Comparison of ENCODE assay signal across 8 cellular contexts in genomic region chrX:107825698-107826285, GRCh38. TPM values are rescaled to one million over a fixed set of nuclear protein-coding genes. Genes with fewer than 3 reads are reported as not detected.
DNase-seq lines count a peak whose midpoint lies in the region; ATAC-seq and TF ChIP-seq lines count a peak whose summit lies in the region.

MID2 (plus strand) TSS chrX:107825866; CDS start chrX:107826427, 561 bp downstream.

- CTCF ChIA-PET in MCF 10A (lab: Yijun Ruan, JAX), result interaction anchor here (0.5 to 0.8 kb wide), 4 partner anchors 11 to 762 kb away, joined by 3 read pairs; no protein-coding TSS in a partner anchor

- peak; percentile 76 for ATAC-seq in T-helper 17 cell

- no peaks in the 10 kb centered on the region for H3K27me3 Mint-ChIP-seq in T-helper 17 cell
- peaks cover 29% of the 10 kb centered on the region for H3K27me3 Mint-ChIP-seq in MCF 10A (ENCODE audit: insufficient read depth, unreplicated experiment)

- POLR2A ChIA-PET in MCF 10A (lab: Yijun Ruan, JAX), result interaction anchor here (0.6 to 1.8 kb wide), 13 partner anchors 10 to 1016 kb away, joined by 3 to 9 read pairs (median 4); partner anchors contain the start of genes PRPS1 and TSC22D3

- intact Hi-C loops in MCF 10A (cut with micrococcal nuclease), result no loop called here

- H3K27ac Mint-ChIP-seq in T-helper 17 cell, result peak within 1 kb of the TSS; percentile 71
- H3K27ac Mint-ChIP-seq in MCF 10A (ENCODE audit: low read depth, unreplicated experiment), result peak within 1 kb of the TSS; percentile 68

- H3K36me3 Mint-ChIP-seq in T-helper 17 cell (ENCODE audit: low read depth) (peaks cover 2% of the 10 kb centered on the region), MCF 10A (ENCODE audit: insufficient read depth, unreplicated experiment) (no peaks in the 10 kb centered on the region)

- peaks cover 20% of the 10 kb centered on the region for H3K4me1 Mint-ChIP-seq in T-helper 17 cell
- peaks cover 11% of the 10 kb centered on the region for H3K4me1 Mint-ChIP-seq in MCF 10A (ENCODE audit: insufficient read depth, unreplicated experiment)

- H3K9me3 Mint-ChIP-seq in MCF 10A (ENCODE audit: unreplicated experiment), result no peaks in the 10 kb centered on the region

- H3K4me3 Mint-ChIP-seq in T-helper 17 cell (peak within 1 kb of the TSS; percentile 92), MCF 10A (ENCODE audit: unreplicated experiment) (peak within 1 kb of the TSS; percentile 72)

- peak within 1 kb of the TSS; percentile 56 to 93 (median 80) for H3K27ac ChIP-seq in skin epidermis

- no peak for TF ChIP-seq CTCF in MCF 10A (IDR thresholded peaks at IDR 0.05; ENCODE audit: unreplicated experiment)

- H3K4me3 ChIP-seq in skin epidermis, result peak within 1 kb of the TSS; percentile 37 to 59 (median 50)

- TSS peak; percentile 20 for BruUV-seq in MCF 10A (replicated peaks; lab: Mats Ljungman, UMichigan)

- no peaks in the 10 kb centered on the region for H3K9me3 ChIP-seq in T-helper 17 cell (ENCODE audit: control insufficient read depth, low read length, poor library complexity, severe bottlenecking)

- DNase-seq in activated gamma-delta T cell treated with Interleukin-2 at 50 U/mL for 16 hours (peak; percentile 31), activated gamma-delta T cell (lab: John Stamatoyannopoulos, UW) (no peak), HK-2 (ENCODE audit: unreplicated experiment) (peak; percentile 76), T-helper 17 cell (peak; percentile 14 to 23 (median 16)), MCF 10A (ENCODE audit: unreplicated experiment) (peak; percentile 72), iPS-NIHi11 (ENCODE audit: low spot score) (peak; percentile 47), midbrain (lab: John Stamatoyannopoulos, UW) (no peak)

RNA-seq across cellular contexts. Expression of gene MID2, which starts in this region (rescaled TPM):
- total RNA-seq in T-helper 17 cell (10 to 100 TPM; 11.7 to 14.0 TPM), MCF 10A (2022) (12.1 and 15.6 TPM in 2 replicates)

Comparison
In these comparisons a context has a peak if more than half of its experiments do, and no peak if none do; other contexts are left out.
1. DNase-seq: peak in activated gamma-delta T cell treated with Interleukin-2 at 50 U/mL for 16 hours (single experiment), HK-2 (single experiment), T-helper 17 cell (3 of 3), MCF 10A (single experiment) and iPS-NIHi11 (single experiment); none in activated gamma-delta T cell (single experiment) and midbrain (single experiment).